In the genomic region with DNA sequence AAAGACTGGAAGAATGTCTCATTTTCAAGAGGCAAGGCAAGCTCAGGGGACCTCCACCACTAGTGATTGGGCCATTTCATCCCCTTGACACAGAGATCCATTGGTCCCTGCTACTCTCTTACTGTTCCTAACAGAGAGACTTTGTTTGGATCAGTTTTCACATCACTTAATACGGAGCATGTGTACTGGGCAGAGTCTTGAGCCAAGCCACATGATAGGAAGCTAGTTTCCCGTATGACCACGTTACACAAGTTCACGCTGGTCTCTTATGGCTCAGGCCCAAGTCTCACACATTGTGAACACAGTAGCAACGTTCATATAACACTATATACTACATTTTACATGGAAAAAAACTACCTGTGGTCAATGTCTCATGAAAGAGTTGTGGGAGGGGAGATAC, we compare ENCODE assay signal across 23 cellular contexts.
DNase-seq lines count a peak whose midpoint lies in the region; ATAC-seq and TF ChIP-seq lines count a peak whose summit lies in the region.
"Had no signal": no experiment of that assay in that cellular context is flagged by ENCODE, and none has a peak within 500 bp of the region (broad histone marks: within the 10 kb centered on the region; RNA-seq: fewer than 3 reads in every experiment).

No MANE protein-coding gene starts in this region.

- H3K9me2 ChIP-seq in GM23248 (ENCODE audit: insufficient read depth) (no peaks in the 10 kb centered on the region), PC-3 (replicated peaks; ENCODE audit: low read length) (no peaks in the 10 kb centered on the region)

- H3F3A ChIP-seq in GM23248 (ENCODE audit: insufficient read depth): no peaks in the 10 kb centered on the region
- H3F3A ChIP-seq in PC-3 (ENCODE audit: low read length, unreplicated experiment): no peaks in the 10 kb centered on the region

- in situ Hi-C loops in GM23248 (cut with MboI): no loop called here

- no peak overlapping the region for H3K9ac ChIP-seq in GM23248
- H3K9ac ChIP-seq in PC-3 (ENCODE audit: low read length): no peak overlapping the region

- peaks cover 2% of the 10 kb centered on the region for H3K36me3 Mint-ChIP-seq in chondrocyte (ENCODE audit: low read depth)
- H3K36me3 Mint-ChIP-seq in activated naive CD4-positive, alpha-beta T cell treated with anti-CD3 and anti-CD28 coated beads, Interleukin-2, amount 50 U/mL, for 72 hours: no peaks in the 10 kb centered on the region
- H3K36me3 Mint-ChIP-seq: activated naive CD8-positive, alpha-beta T cell treated with anti-CD3 and anti-CD28 coated beads for 36 hours; naive thymus-derived CD4-positive, alpha-beta T cell; type B pancreatic cell had no signal

- WGBS in GM23248 (ENCODE audit: low coverage in 1 of 2, low lambda C conversion rate in 2 of 2, missing lambda C conversion rate in 2 of 2), 2 experiments: 1 to 3% methylated on average over 5 of the region's 5 CpGs
- 38% methylated on average over 5 of the region's 5 CpGs for WGBS in prostate gland

- H4K20me1 ChIP-seq in GM23248 (ENCODE audit: insufficient read depth) (no peaks in the 10 kb centered on the region), PC-3 (ENCODE audit: low read length) (no peaks in the 10 kb centered on the region)

- ATAC-seq in left cardiac atrium: peak; percentile 88 to 97
- ATAC-seq in sciatic nerve: peak; percentile 97
- no peak for ATAC-seq in activated naive CD4-positive, alpha-beta T cell treated with anti-CD3 and anti-CD28 coated beads, Interleukin-2, amount 50 U/mL, for 72 hours
- ATAC-seq in PC-3: no peak
- ATAC-seq: body of pancreas; GM23338; naive thymus-derived CD4-positive, alpha-beta T cell; stimulated activated naive CD8-positive, alpha-beta T cell treated with anti-CD3 and anti-CD28 coated beads, Interleukin-15, amount 100 ng/mL, for 72 hours had no signal

- H3K9me3 ChIP-seq in GM23248 (ENCODE audit: low read depth) (peaks cover 6% of the 10 kb centered on the region), prostate gland (no peaks in the 10 kb centered on the region), PC-3 (ENCODE audit: low read length) (no peaks in the 10 kb centered on the region)
- H3K9me3 ChIP-seq: body of pancreas had no signal

- H3K4me1 Mint-ChIP-seq in chondrocyte (ENCODE audit: low read depth): peaks cover 34% of the 10 kb centered on the region
- H3K4me1 Mint-ChIP-seq: activated naive CD8-positive, alpha-beta T cell treated with anti-CD3 and anti-CD28 coated beads for 36 hours; B cell; GM23338; naive thymus-derived CD4-positive, alpha-beta T cell; stimulated activated naive CD8-positive, alpha-beta T cell treated with anti-CD3 and anti-CD28 coated beads, Interleukin-15, amount 100 ng/mL, for 72 hours had no signal

- no peak overlapping the region for H3K27ac ChIP-seq in GM23248
- no peak overlapping the region for H3K27ac ChIP-seq in prostate gland
- no peak overlapping the region for H3K27ac ChIP-seq in PC-3 (ENCODE audit: low read length)
- H3K27ac ChIP-seq: body of pancreas, SJCRH30 had no signal

- H3K79me2 ChIP-seq in GM23248 (ENCODE audit: insufficient read depth) (no peaks in the 10 kb centered on the region), PC-3 (ENCODE audit: low read length) (no peaks in the 10 kb centered on the region)

- intact Hi-C loops in left cardiac atrium (cut with DNase I) (no loop called here), sciatic nerve (cut with DNase I) (no loop called here), prostate gland (cut with DNase I) (no loop called here), PC-3 (cut with micrococcal nuclease) (no loop called here)

- H3K27me3 ChIP-seq in GM23248 (replicated peaks; ENCODE audit: insufficient read depth): no peaks in the 10 kb centered on the region
- no peaks in the 10 kb centered on the region for H3K27me3 ChIP-seq in prostate gland (replicated peaks; ENCODE audit: insufficient read depth)
- H3K27me3 ChIP-seq in PC-3 (ENCODE audit: low read length): no peaks in the 10 kb centered on the region
- H3K27me3 ChIP-seq: body of pancreas, SJCRH30 had no signal

- no peaks in the 10 kb centered on the region for H3K27me3 Mint-ChIP-seq in chondrocyte (ENCODE audit: low read depth)
- H3K27me3 Mint-ChIP-seq: type B pancreatic cell had no signal

- no peaks in the 10 kb centered on the region for H3K36me3 ChIP-seq in GM23248 (ENCODE audit: low read depth)
- no peaks in the 10 kb centered on the region for H3K36me3 ChIP-seq in prostate gland
- H3K36me3 ChIP-seq in PC-3 (ENCODE audit: low read depth, low read length): no peaks in the 10 kb centered on the region
- H3K36me3 ChIP-seq: SJCRH30 had no signal

- H3K4me3 ChIP-seq in GM23248 (no peak overlapping the region), prostate gland (no peak overlapping the region), PC-3 (ENCODE audit: low read length) (no peak overlapping the region)
- H3K4me3 ChIP-seq: body of pancreas, GM23338, lung, SJCRH30 had no signal

- no peak for TF ChIP-seq POLR2A in prostate gland (IDR thresholded peaks at IDR 0.05)

- peaks cover 16% of the 10 kb centered on the region for H3K9me3 Mint-ChIP-seq in chondrocyte (ENCODE audit: low read depth)
- peaks cover 8% of the 10 kb centered on the region in 2 donors for H3K9me3 Mint-ChIP-seq in activated naive CD4-positive, alpha-beta T cell treated with anti-CD3 and anti-CD28 coated beads, Interleukin-2, amount 50 U/mL, for 72 hours
- H3K9me3 Mint-ChIP-seq: activated naive CD8-positive, alpha-beta T cell treated with anti-CD3 and anti-CD28 coated beads for 36 hours; stimulated activated naive CD8-positive, alpha-beta T cell treated with anti-CD3 and anti-CD28 coated beads, Interleukin-15, amount 100 ng/mL, for 72 hours; type B pancreatic cell had no signal

- H2AFZ ChIP-seq in GM23248 (no peak overlapping the region), PC-3 (ENCODE audit: low read length) (no peak overlapping the region)
- H2AFZ ChIP-seq: GM23338 had no signal

- BruUV-seq in PC-3 (replicated peaks; lab: Mats Ljungman, UMichigan): no TSS peak

- H3K4me1 ChIP-seq in GM23248 (ENCODE audit: insufficient read depth) (no peaks in the 10 kb centered on the region), prostate gland (replicated peaks) (no peaks in the 10 kb centered on the region), PC-3 (ENCODE audit: insufficient read depth, low read length) (peaks cover 19% of the 10 kb centered on the region)
- H3K4me1 ChIP-seq: body of pancreas, SJCRH30 had no signal

- peak overlapping the region; percentile 3 for H3K4me2 ChIP-seq in GM23248 (ENCODE audit: unreplicated experiment)
- H3K4me2 ChIP-seq in PC-3 (ENCODE audit: low read length): no peak overlapping the region
- H3K4me2 ChIP-seq: GM23338 had no signal

- TF ChIP-seq CTCF in chondrocyte (IDR thresholded peaks at IDR 0.05) (no peak), prostate gland (IDR thresholded peaks at IDR 0.05) (no peak), GM10266 (IDR thresholded peaks at IDR 0.05; ENCODE audit: control insufficient read depth, insufficient read depth, low read depth, missing control alignments) (no peak), PC-3 (conservative IDR thresholded peaks at IDR 0.05; ENCODE audit: low read depth, low read length) (no peak)

- POLR2A ChIA-PET in PC-3 (lab: Charles Lee; ENCODE audit: unreplicated experiment): no interaction called here

- H3K27ac Mint-ChIP-seq in chondrocyte (ENCODE audit: unreplicated experiment): peak overlapping the region; percentile 85
- no peak overlapping the region for H3K27ac Mint-ChIP-seq in activated naive CD4-positive, alpha-beta T cell treated with anti-CD3 and anti-CD28 coated beads, Interleukin-2, amount 50 U/mL, for 72 hours
- H3K27ac Mint-ChIP-seq: activated naive CD8-positive, alpha-beta T cell treated with anti-CD3 and anti-CD28 coated beads for 36 hours; B cell; GM23338; naive thymus-derived CD4-positive, alpha-beta T cell; stimulated activated naive CD8-positive, alpha-beta T cell treated with anti-CD3 and anti-CD28 coated beads, Interleukin-15, amount 100 ng/mL, for 72 hours; type B pancreatic cell had no signal

- DNase-seq in GM23248: peak; percentile 8
- DNase-seq in chondrocyte (ENCODE audit: low spot score): no peak
- DNase-seq in left cardiac atrium: peak; percentile 56
- DNase-seq in sciatic nerve (ENCODE audit: low spot score): peak; percentile 66
- no peak for DNase-seq in prostate gland (ENCODE audit: low spot score)
- DNase-seq in GM10266 (ENCODE audit: extremely low spot score): no peak
- no peak for DNase-seq in activated naive CD4-positive, alpha-beta T cell treated with anti-CD3 and anti-CD28 coated beads, Interleukin-2, amount 50 U/mL, for 72 hours (ENCODE audit: low spot score in 2 of 2)
- no peak for DNase-seq in PC-3
- DNase-seq: activated CD4-positive, CD25-positive, alpha-beta regulatory T cell; activated naive CD8-positive, alpha-beta T cell treated with anti-CD3 and anti-CD28 coated beads for 36 hours; activated T-cell treated with anti-CD3 and anti-CD28 coated beads, Interleukin-2, amount 50 U/mL, for 48 hours; body of pancreas; glutamatergic neuron; naive thymus-derived CD4-positive, alpha-beta T cell; NCI-H526 treated with DMSO at 0.1 percent for 48 hours; SJCRH30; stimulated activated CD4-positive, alpha-beta T cell treated with anti-CD3 and anti-CD28 coated beads, Interleukin-2, amount 100 ng/mL, for 48 hours; stimulated activated naive CD8-positive, alpha-beta T cell treated with anti-CD3 and anti-CD28 coated beads, Interleukin-15, amount 100 ng/mL, for 72 hours; T-helper 9 cell had no signal

- CTCF ChIA-PET in PC-3 (lab: Charles Lee): no interaction called here

- no peak overlapping the region for H3K4me3 Mint-ChIP-seq in chondrocyte (ENCODE audit: unreplicated experiment)
- H3K4me3 Mint-ChIP-seq: activated naive CD8-positive, alpha-beta T cell treated with anti-CD3 and anti-CD28 coated beads for 36 hours; B cell; GM23338; naive thymus-derived CD4-positive, alpha-beta T cell; stimulated activated naive CD8-positive, alpha-beta T cell treated with anti-CD3 and anti-CD28 coated beads, Interleukin-15, amount 100 ng/mL, for 72 hours; type B pancreatic cell had no signal

Comparison
In these comparisons a context has a peak if more than half of its experiments do, and no peak if none do; other contexts are left out.
1. DNase-seq: peak in GM23248 (single experiment), left cardiac atrium (single experiment) and sciatic nerve (single experiment); none in chondrocyte (single experiment), prostate gland (single experiment), GM10266 (single experiment), activated naive CD4-positive, alpha-beta T cell treated with anti-CD3 and anti-CD28 coated beads, Interleukin-2, amount 50 U/mL, for 72 hours (0 of 2) and PC-3 (single experiment).
2. ATAC-seq: peak in left cardiac atrium (2 of 2) and sciatic nerve (single experiment); none in activated naive CD4-positive, alpha-beta T cell treated with anti-CD3 and anti-CD28 coated beads, Interleukin-2, amount 50 U/mL, for 72 hours (0 of 2) and PC-3 (single experiment).